ENCODE assay signal across 29 cellular contexts in genomic region chr18:52531836-52532235, GRCh38.
"Had no signal": no experiment of that assay in that cellular context is flagged by ENCODE, and none has a peak within 500 bp of the region (broad histone marks: within the 10 kb centered on the region; RNA-seq: fewer than 3 reads in every experiment).

No MANE protein-coding gene starts in this region.

- DNase-seq: kidney glomerular epithelial cell; left cardiac atrium; left ventricle myocardium superior; mesendoderm; mucosa of descending colon; naive thymus-derived CD4-positive, alpha-beta T cell; ovary; retina; right cardiac atrium; stimulated activated CD4-positive, alpha-beta T cell treated with anti-CD3 and anti-CD28 coated beads, Interleukin-12 subunit alpha, Interleukin-12 subunit beta, amount 100 ng/mL, for 4 hours; stimulated activated CD4-positive, alpha-beta T cell treated with anti-CD3 and anti-CD28 coated beads, Interleukin-15, amount 100 ng/mL, for 24 hours; stimulated activated CD4-positive, alpha-beta T cell treated with anti-CD3 and anti-CD28 coated beads, Interleukin-2, amount 100 ng/mL, for 24 hours; stimulated activated CD4-positive, alpha-beta T cell treated with anti-CD3 and anti-CD28 coated beads, Interleukin-4, amount 100 ng/mL, for 1 hour; stimulated activated naive B cell treated with anti-CD40 and anti-IgM and Interleukin-4, amounts not matched to agents 10 μg/mL and 1 μg/mL and 100 μg/mL, for 72 hours; stimulated activated naive CD8-positive, alpha-beta T cell treated with anti-CD3 and anti-CD28 coated beads, Interleukin-15, Interleukin-2, amounts not matched to agents 100 U/mL and 50 U/mL, for 24 hours; stomach; tibial artery; trophoblast cell; upper lobe of right lung had no signal

- H3K27me3 ChIP-seq: hepatocyte, ovary, suprapubic skin, tibial artery, upper lobe of right lung had no signal

- H3K27me3 Mint-ChIP-seq: natural killer cell treated with Interleukin-12 subunit alpha and Interleukin-12 subunit beta and Interleukin-15 and Interleukin-18, amount 100 ng/mL, for 72 hours; stimulated activated naive B cell treated with anti-CD40 and anti-IgM and Interleukin-4, amounts not matched to agents 10 μg/mL and 1 μg/mL and 100 μg/mL, for 72 hours had no signal

- H3K4me3 ChIP-seq: hepatocyte, lung, mucosa of descending colon, ovary, skin epidermis, stomach, suprapubic skin, thoracic aorta, tibial artery, upper lobe of right lung had no signal

- H3K4me3 Mint-ChIP-seq: mesothelial cell of epicardium; naive thymus-derived CD4-positive, alpha-beta T cell; natural killer cell treated with Interleukin-12 subunit alpha and Interleukin-12 subunit beta and Interleukin-15 and Interleukin-18, amount 100 ng/mL, for 72 hours; stimulated activated naive B cell treated with anti-CD40 and anti-IgM and Interleukin-4, amounts not matched to agents 10 μg/mL and 1 μg/mL and 100 μg/mL, for 72 hours had no signal

- H3K36me3 ChIP-seq: ovary, stomach, suprapubic skin, thoracic aorta, tibial artery, upper lobe of right lung had no signal

- H3K4me1 ChIP-seq: stomach, suprapubic skin, tibial artery, upper lobe of right lung had no signal

- ATAC-seq: left cardiac atrium; left lobe of liver; left ventricle myocardium superior; mucosa of descending colon; naive thymus-derived CD4-positive, alpha-beta T cell; natural killer cell treated with Interleukin-12 subunit alpha and Interleukin-12 subunit beta and Interleukin-15 and Interleukin-18, amount 100 ng/mL, for 72 hours; right cardiac atrium; sciatic nerve; stimulated activated naive B cell treated with anti-CD40 and anti-IgM and Interleukin-4, amounts not matched to agents 10 μg/mL and 1 μg/mL and 100 μg/mL, for 72 hours; stimulated activated naive CD8-positive, alpha-beta T cell treated with anti-CD3 and anti-CD28 coated beads, Interleukin-15, Interleukin-2, amounts not matched to agents 100 U/mL and 50 U/mL, for 24 hours; upper lobe of right lung had no signal

- H3K27ac Mint-ChIP-seq: mesothelial cell of epicardium; naive thymus-derived CD4-positive, alpha-beta T cell; natural killer cell treated with Interleukin-12 subunit alpha and Interleukin-12 subunit beta and Interleukin-15 and Interleukin-18, amount 100 ng/mL, for 72 hours; progenitor cell of endocrine pancreas; stimulated activated naive B cell treated with anti-CD40 and anti-IgM and Interleukin-4, amounts not matched to agents 10 μg/mL and 1 μg/mL and 100 μg/mL, for 72 hours had no signal

- H3K27ac ChIP-seq: hepatocyte, ovary, skin epidermis, stomach, suprapubic skin, thoracic aorta, tibial artery, upper lobe of right lung had no signal

- H3K36me3 Mint-ChIP-seq: mesothelial cell of epicardium; naive thymus-derived CD4-positive, alpha-beta T cell; natural killer cell treated with Interleukin-12 subunit alpha and Interleukin-12 subunit beta and Interleukin-15 and Interleukin-18, amount 100 ng/mL, for 72 hours; stimulated activated naive B cell treated with anti-CD40 and anti-IgM and Interleukin-4, amounts not matched to agents 10 μg/mL and 1 μg/mL and 100 μg/mL, for 72 hours had no signal

- H3K4me2 ChIP-seq: hepatocyte had no signal

- H3K4me1 Mint-ChIP-seq: mesothelial cell of epicardium; naive thymus-derived CD4-positive, alpha-beta T cell had no signal

- H3K79me2 ChIP-seq: hepatocyte had no signal

- H2AFZ ChIP-seq: hepatocyte had no signal

- H3K9me3 Mint-ChIP-seq: mesothelial cell of epicardium had no signal
